8 cellular contexts compared by ENCODE assay signal in genomic region chr17:49993423-49994037, GRCh38. TPM values are rescaled to one million over a fixed set of nuclear protein-coding genes. Genes with fewer than 3 reads are reported as not detected.
A peak's percentile ranks its signal among the peaks of the same experiment; 100 is the strongest.
DNase-seq lines count a peak whose midpoint lies in the region; ATAC-seq and TF ChIP-seq lines count a peak whose summit lies in the region.

No MANE protein-coding gene starts in this region.

- no peaks in the 10 kb centered on the region for H3K9me3 Mint-ChIP-seq in natural killer cell treated with Interleukin-12 subunit alpha and Interleukin-12 subunit beta and Interleukin-15 and Interleukin-18, amount 100 ng/mL, for 72 hours

- H3K27ac Mint-ChIP-seq in natural killer cell treated with Interleukin-12 subunit alpha and Interleukin-12 subunit beta and Interleukin-15 and Interleukin-18, amount 100 ng/mL, for 72 hours = no peak overlapping the region

- TF ChIP-seq CTCF in GM12864 (IDR thresholded peaks at IDR 0.05; ENCODE audit: low read depth, low read length, missing control alignments) = no peak

- H3K27me3 Mint-ChIP-seq in natural killer cell treated with Interleukin-12 subunit alpha and Interleukin-12 subunit beta and Interleukin-15 and Interleukin-18, amount 100 ng/mL, for 72 hours = peaks cover 51 to 77% of the 10 kb centered on the region in 2 donors

- ATAC-seq in SK-N-SH treated with all-trans-retinoic acid at 6 μM for 48 hours = peak; percentile 14
- ATAC-seq in esophagus mucosa = peak; percentile 20
- peak; percentile 19 to 52 for ATAC-seq in natural killer cell treated with Interleukin-12 subunit alpha and Interleukin-12 subunit beta and Interleukin-15 and Interleukin-18, amount 100 ng/mL, for 72 hours
- ATAC-seq in HG03432 (IDR thresholded peaks at IDR 0.05; ENCODE audit: unreplicated experiment) = no peak
- no peak for ATAC-seq in HG02623 (IDR thresholded peaks at IDR 0.05; ENCODE audit: unreplicated experiment)

- no peaks in the 10 kb centered on the region for H3K36me3 Mint-ChIP-seq in natural killer cell treated with Interleukin-12 subunit alpha and Interleukin-12 subunit beta and Interleukin-15 and Interleukin-18, amount 100 ng/mL, for 72 hours

- peaks cover 24 to 26% of the 10 kb centered on the region in 2 donors for H3K4me1 Mint-ChIP-seq in natural killer cell treated with Interleukin-12 subunit alpha and Interleukin-12 subunit beta and Interleukin-15 and Interleukin-18, amount 100 ng/mL, for 72 hours (ENCODE audit: low read depth in 2 of 2)

- peak overlapping the region; percentile 85 for H3K4me3 Mint-ChIP-seq in natural killer cell treated with Interleukin-12 subunit alpha and Interleukin-12 subunit beta and Interleukin-15 and Interleukin-18, amount 100 ng/mL, for 72 hours

- DNase-seq in GM12864 (ENCODE audit: low read depth) (no peak), UCSD-AML1 (lab: John Stamatoyannopoulos, UW; ENCODE audit: unreplicated experiment) (no peak), CD1c-positive myeloid dendritic cell (ENCODE audit: extremely low spot score) (no peak)
- no peak for DNase-seq in natural killer cell treated with Interleukin-12 subunit alpha and Interleukin-12 subunit beta and Interleukin-15 and Interleukin-18, amount 100 ng/mL, for 72 hours (ENCODE audit: low spot score)

- H3K4me3 ChIP-seq in GM12864 (ENCODE audit: low read depth, low read length) = peak overlapping the region; percentile 21; the same call in 1 of the 2 replicates

TF ChIP-seq in SK-N-SH treated with all-trans-retinoic acid at 6 μM for 48 hours, 23 proteins besides CTCF, POLR2A, EP300 and RAD21:
- TF ChIP-seq CSRNP3 (CRISPR knock-in tag; IDR thresholded peaks at IDR 0.05) (no peak), ISL1 (CRISPR knock-in tag; IDR thresholded peaks at IDR 0.05) (no peak), RARB (CRISPR knock-in tag; IDR thresholded peaks at IDR 0.05) (no peak), ZNF565 (CRISPR knock-in tag; conservative IDR thresholded peaks at IDR 0.05; ENCODE audit: low read depth) (no peak), ZC3H10 (CRISPR knock-in tag; IDR thresholded peaks at IDR 0.05) (no peak), BACH2 (CRISPR knock-in tag; IDR thresholded peaks at IDR 0.05; ENCODE audit: borderline replicate concordance) (no peak), ZNF70 (CRISPR knock-in tag; IDR thresholded peaks at IDR 0.05) (no peak), ESRRG (CRISPR knock-in tag; IDR thresholded peaks at IDR 0.05) (no peak), CSDC2 (CRISPR knock-in tag; IDR thresholded peaks at IDR 0.05) (no peak), ZFP30 (CRISPR knock-in tag; IDR thresholded peaks at IDR 0.05) (no peak), ARNTL (CRISPR knock-in tag; IDR thresholded peaks at IDR 0.05; ENCODE audit: borderline replicate concordance, low read depth) (no peak)
- TF ChIP-seq, protein P1, sequence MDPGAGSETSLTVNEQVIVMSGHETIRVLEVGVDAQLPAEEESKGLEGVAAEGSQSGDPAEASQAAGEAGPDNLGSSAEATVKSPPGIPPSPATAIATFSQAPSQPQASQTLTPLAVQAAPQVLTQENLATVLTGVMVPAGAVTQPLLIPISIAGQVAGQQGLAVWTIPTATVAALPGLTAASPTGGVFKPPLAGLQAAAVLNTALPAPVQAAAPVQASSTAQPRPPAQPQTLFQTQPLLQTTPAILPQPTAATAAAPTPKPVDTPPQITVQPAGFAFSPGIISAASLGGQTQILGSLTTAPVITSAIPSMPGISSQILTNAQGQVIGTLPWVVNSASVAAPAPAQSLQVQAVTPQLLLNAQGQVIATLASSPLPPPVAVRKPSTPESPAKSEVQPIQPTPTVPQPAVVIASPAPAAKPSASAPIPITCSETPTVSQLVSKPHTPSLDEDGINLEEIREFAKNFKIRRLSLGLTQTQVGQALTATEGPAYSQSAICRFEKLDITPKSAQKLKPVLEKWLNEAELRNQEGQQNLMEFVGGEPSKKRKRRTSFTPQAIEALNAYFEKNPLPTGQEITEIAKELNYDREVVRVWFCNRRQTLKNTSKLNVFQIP (CRISPR knock-in tag; IDR thresholded peaks at IDR 0.05; ENCODE audit: borderline replicate concordance, low read depth) = no peak
TF ChIP-seq in SK-N-SH treated with all-trans-retinoic acid at 6 μM for 48 hours: peak in this region for 0.

RNA-seq across cellular contexts. Expression of gene DLX3, which starts 1.5 kb away (rescaled TPM):
- 4.0 TPM for total RNA-seq in esophagus mucosa
- total RNA-seq in natural killer cell treated with Interleukin-12 subunit alpha and Interleukin-12 subunit beta and Interleukin-15 and Interleukin-18, amount 100 ng/mL, for 72 hours = not detected

RNA-seq across cellular contexts. Expression of gene DLX4, which starts 24.5 kb away (rescaled TPM):
- total RNA-seq in esophagus mucosa = 0.52 TPM
- total RNA-seq in natural killer cell treated with Interleukin-12 subunit alpha and Interleukin-12 subunit beta and Interleukin-15 and Interleukin-18, amount 100 ng/mL, for 72 hours = under 1 TPM; 0.45 to 0.71 TPM

Comparison
In these comparisons a context has a peak if more than half of its experiments do, and no peak if none do; other contexts are left out.
1. ATAC-seq: peak in SK-N-SH treated with all-trans-retinoic acid at 6 μM for 48 hours (single experiment), esophagus mucosa (single experiment) and natural killer cell treated with Interleukin-12 subunit alpha and Interleukin-12 subunit beta and Interleukin-15 and Interleukin-18, amount 100 ng/mL, for 72 hours (2 of 2); none in HG03432 (single experiment) and HG02623 (single experiment).